Comparison of ENCODE assay signal across 19 cellular contexts in the genomic region with DNA sequence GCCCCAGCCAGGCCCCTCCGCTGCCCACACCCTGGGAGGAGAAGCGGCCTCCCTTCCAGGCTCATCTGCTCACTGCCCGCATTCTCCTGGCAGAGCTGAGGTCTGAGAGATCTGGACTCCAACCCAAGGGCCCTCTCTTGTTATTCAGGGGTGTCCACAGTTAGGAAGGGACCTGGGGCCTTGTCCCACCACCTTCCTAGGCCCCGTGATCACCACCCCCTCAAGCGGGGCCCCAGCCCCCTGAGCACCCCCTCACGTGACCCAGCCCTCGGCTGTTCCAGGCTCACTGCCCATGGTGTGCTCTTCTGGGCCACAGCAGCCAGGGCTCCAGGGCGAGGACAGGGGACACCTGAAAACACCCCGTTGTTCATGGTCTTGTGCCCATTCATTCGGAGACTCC. TPM values are rescaled to one million over a fixed set of nuclear protein-coding genes. Genes with fewer than 3 reads are reported as not detected.
DNase-seq lines count a peak whose midpoint lies in the region; ATAC-seq and TF ChIP-seq lines count a peak whose summit lies in the region.
"Had no signal": no experiment of that assay in that cellular context is flagged by ENCODE, and none has a peak within 500 bp of the region (broad histone marks: within the 10 kb centered on the region; RNA-seq: fewer than 3 reads in every experiment).

No MANE protein-coding gene starts in this region.

- peak overlapping the region; percentile 52 for H3K4me3 Mint-ChIP-seq in activated T-helper 17 cell treated with anti-CD3 and anti-CD28 coated beads, Interleukin-2, amount 50 U/mL, for 72 hours
- H3K4me3 Mint-ChIP-seq: CD8-positive, alpha-beta memory T cell; effector memory CD8-positive, alpha-beta T cell; T-cell had no signal

- H3K36me3 Mint-ChIP-seq in activated T-helper 17 cell treated with anti-CD3 and anti-CD28 coated beads, Interleukin-2, amount 50 U/mL, for 72 hours (ENCODE audit: low read depth) = no peaks in the 10 kb centered on the region
- H3K36me3 Mint-ChIP-seq: CD8-positive, alpha-beta memory T cell; T-cell had no signal

- no peak for DNase-seq in cardiac muscle cell (ENCODE audit: low read depth in 1 of 2, low spot score in 1 of 2)
- DNase-seq in left ventricle myocardium superior = no peak
- no peak for DNase-seq in tibial nerve (ENCODE audit: low spot score in 2 of 2)
- no peak for DNase-seq in hepatic stellate cell (ENCODE audit: low spot score)
- DNase-seq: ACHN; activated CD4-positive, CD25-positive, alpha-beta regulatory T cell; activated effector memory CD4-positive, alpha-beta T cell treated with anti-CD3 and anti-CD28 coated beads, Interleukin-2, amount 50 U/mL, for 16 hours; adrenal gland; CD8-positive, alpha-beta memory T cell; effector memory CD8-positive, alpha-beta T cell; NCI-H1694; NCI-H446 treated with DMSO at 0.1 percent for 48 hours; pancreas; SHP77; T-cell had no signal

- H3K4me1 ChIP-seq in cardiac muscle cell (ENCODE audit: low read depth) (peaks cover 34% of the 10 kb centered on the region), mucosa of rectum (ENCODE audit: control insufficient read depth in 2 of 2, insufficient read depth in 2 of 2, low read length in 2 of 2) (peaks cover 24 to 28% of the 10 kb centered on the region in 2 donors), tibial nerve (peaks cover 0 to 60% (median 25%) of the 10 kb centered on the region in 4 donors)

- H3K27me3 Mint-ChIP-seq in activated T-helper 17 cell treated with anti-CD3 and anti-CD28 coated beads, Interleukin-2, amount 50 U/mL, for 72 hours = no peaks in the 10 kb centered on the region
- H3K27me3 Mint-ChIP-seq: effector memory CD8-positive, alpha-beta T cell; T-cell had no signal

- WGBS in tibial nerve, 2 donors = 72 to 79% methylated on average over 5 to 7 of the region's 10 CpGs

- TF ChIP-seq CTCF in cardiac muscle cell (IDR thresholded peaks at IDR 0.05; ENCODE audit: low read depth, low read length) (no peak), tibial nerve (IDR thresholded peaks at IDR 0.05) (no peak)

- H3K36me3 ChIP-seq in cardiac muscle cell = no peaks in the 10 kb centered on the region
- H3K36me3 ChIP-seq in mucosa of rectum (ENCODE audit: control insufficient read depth in 2 of 2, insufficient read depth in 2 of 2, low read length in 2 of 2) = peaks cover 5 to 12% of the 10 kb centered on the region in 2 donors
- H3K36me3 ChIP-seq in tibial nerve = peaks cover 0 to 30% (median 0%) of the 10 kb centered on the region in 3 donors
- H3K36me3 ChIP-seq: pancreas had no signal

- peak overlapping the region in 1 of 2 donors; percentile 47 for H3K9ac ChIP-seq in mucosa of rectum (ENCODE audit: low read depth in 1 of 2, low read length in 2 of 2)

- TF ChIP-seq EP300 in tibial nerve (IDR thresholded peaks at IDR 0.05) = peak in 1 of 2 donors; percentile 14

- H3K27me3 ChIP-seq in cardiac muscle cell (no peaks in the 10 kb centered on the region), mucosa of rectum (ENCODE audit: control insufficient read depth in 2 of 2, insufficient read depth in 2 of 2, low read length in 2 of 2) (no peaks in the 10 kb centered on the region), tibial nerve (no peaks in the 10 kb centered on the region)
- H3K27me3 ChIP-seq: adrenal gland, pancreas had no signal

- H3K4me3 ChIP-seq in cardiac muscle cell = no peak overlapping the region
- no peak overlapping the region for H3K4me3 ChIP-seq in mucosa of rectum (ENCODE audit: low read length in 2 of 2)
- no peak overlapping the region for H3K4me3 ChIP-seq in tibial nerve
- H3K4me3 ChIP-seq: adrenal gland, pancreas had no signal

- no peaks in the 10 kb centered on the region for H3K9me3 Mint-ChIP-seq in activated T-helper 17 cell treated with anti-CD3 and anti-CD28 coated beads, Interleukin-2, amount 50 U/mL, for 72 hours
- H3K9me3 Mint-ChIP-seq: CD8-positive, alpha-beta memory T cell; effector memory CD8-positive, alpha-beta T cell; T-cell had no signal

- H3K27ac Mint-ChIP-seq in activated T-helper 17 cell treated with anti-CD3 and anti-CD28 coated beads, Interleukin-2, amount 50 U/mL, for 72 hours = peak overlapping the region; percentile 81
- H3K27ac Mint-ChIP-seq: effector memory CD8-positive, alpha-beta T cell had no signal

- H3K27ac ChIP-seq in cardiac muscle cell (peak overlapping the region; percentile 99), mucosa of rectum (ENCODE audit: low read depth in 2 of 2, low read length in 2 of 2) (peak overlapping the region; percentile 68 to 76), tibial nerve (peak overlapping the region; percentile 4 to 76 (median 38))

- intact Hi-C loops in left ventricle myocardium superior (cut with micrococcal nuclease) = loop anchor here (10.0 kb wide), 1 partner anchor 45 kb away; the partner anchor contains the start of gene NEURL1B

- no peak for ATAC-seq in left ventricle myocardium superior
- peak; percentile 41 for ATAC-seq in activated T-helper 17 cell treated with anti-CD3 and anti-CD28 coated beads, Interleukin-2, amount 50 U/mL, for 72 hours (replicated peaks)
- ATAC-seq in GM19397 (IDR thresholded peaks at IDR 0.05; ENCODE audit: unreplicated experiment) = no peak
- ATAC-seq in GM21367 (IDR thresholded peaks at IDR 0.05; ENCODE audit: unreplicated experiment) = no peak
- ATAC-seq: effector memory CD8-positive, alpha-beta T cell had no signal

- H3K9me3 ChIP-seq in cardiac muscle cell (ENCODE audit: low read depth) (no peaks in the 10 kb centered on the region), mucosa of rectum (ENCODE audit: control insufficient read depth in 2 of 2, low read length in 2 of 2) (no peaks in the 10 kb centered on the region), tibial nerve (no peaks in the 10 kb centered on the region)
- H3K9me3 ChIP-seq: adrenal gland, pancreas had no signal

- H3K4me1 Mint-ChIP-seq in activated T-helper 17 cell treated with anti-CD3 and anti-CD28 coated beads, Interleukin-2, amount 50 U/mL, for 72 hours = peaks cover 12% of the 10 kb centered on the region

- no peak for TF ChIP-seq POLR2A in tibial nerve (IDR thresholded peaks at IDR 0.05)

RNA-seq across cellular contexts. Expression of gene NEURL1B, which starts 48.7 kb away (rescaled TPM):
- total RNA-seq in cardiac muscle cell (32.7 and 55.8 TPM in 2 replicates), left ventricle myocardium superior (32.0 TPM), tibial nerve (10 to 100 TPM; 33.6 to 98.8 (median 93.2) TPM)
- 4.6 and 7.6 TPM in 2 replicates for polyA plus RNA-seq in cardiac muscle cell
- 1 to 10 TPM in 1 of 2 donors, under 1 TPM in 1; 0.52 to 1.2 TPM for total RNA-seq in activated T-helper 17 cell treated with anti-CD3 and anti-CD28 coated beads, Interleukin-2, amount 50 U/mL, for 72 hours
- polyA plus RNA-seq: CD8-positive, alpha-beta memory T cell had no signal

Comparison
In these comparisons a context has a peak if more than half of its experiments do, and no peak if none do; other contexts are left out.
1. H3K27ac ChIP-seq: peak in every context shown above with its lines; median percentile 99 in cardiac muscle cell; 72 in mucosa of rectum; 38 in tibial nerve.
2. RNA of gene NEURL1B, which starts 48.7 kb away (total RNA-seq): 33.6 to 98.8 TPM in tibial nerve, 32.7 to 55.8 TPM in cardiac muscle cell and 32.0 TPM in left ventricle myocardium superior (single experiment); 0.52 to 1.2 TPM in activated T-helper 17 cell treated with anti-CD3 and anti-CD28 coated beads, Interleukin-2, amount 50 U/mL, for 72 hours; every median in the first group is over 10 times any median in the second.